18 cellular contexts compared by ENCODE assay signal in the genomic region with DNA sequence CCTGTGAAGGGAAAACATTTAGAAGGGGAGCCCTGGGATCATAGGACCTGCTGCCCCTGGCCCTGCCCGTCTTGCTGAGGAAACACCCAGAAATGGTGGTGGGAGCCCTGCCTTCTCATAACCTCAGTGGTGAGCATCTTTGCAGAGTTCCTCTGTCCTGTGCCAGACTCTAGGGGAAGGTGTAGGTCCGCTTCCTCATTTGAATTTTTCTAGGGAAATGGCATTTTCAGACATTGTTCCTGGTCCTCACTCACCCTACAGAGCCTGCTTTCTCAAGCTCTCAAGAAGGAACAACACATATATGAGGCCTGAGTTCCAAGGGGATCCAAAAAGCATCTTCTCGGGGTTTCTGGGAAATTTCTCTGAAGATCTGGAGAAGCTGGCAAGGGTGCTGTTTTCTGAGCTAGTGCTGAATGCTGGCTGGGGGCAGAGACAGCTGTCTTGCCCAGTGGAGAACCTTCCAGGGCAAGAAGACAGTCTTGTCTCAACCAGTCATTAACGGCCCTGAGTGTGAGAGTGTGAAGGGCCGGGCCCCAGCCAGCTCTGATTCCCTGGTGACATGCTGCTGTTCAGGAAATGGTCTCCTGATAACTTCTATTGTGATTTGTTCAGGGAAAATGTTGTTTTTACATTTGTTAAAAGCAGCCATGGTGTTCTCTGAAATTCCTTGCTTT. TPM values are rescaled to one million over a fixed set of nuclear protein-coding genes. Genes with fewer than 3 reads are reported as not detected.
DNase-seq lines count a peak whose midpoint lies in the region; ATAC-seq, FAIRE-seq and TF ChIP-seq lines count a peak whose summit lies in the region.
"Had no signal": no experiment of that assay in that cellular context is flagged by ENCODE, and none has a peak within 500 bp of the region (broad histone marks: within the 10 kb centered on the region; RNA-seq: fewer than 3 reads in every experiment).

No MANE protein-coding gene starts in this region.

- no peak overlapping the region for H3K4me3 ChIP-seq in liver (ENCODE audit: low read depth in 1 of 3, low read length in 3 of 3)
- no peak overlapping the region for H3K4me3 ChIP-seq in HepG2 (replicated peaks in 1 of 3; ENCODE audit: insufficient read depth in 1 of 3, low read depth in 2 of 3, low read length in 3 of 3)
- no peak overlapping the region for H3K4me3 ChIP-seq in endodermal cell (ENCODE audit: low read length)
- no peak overlapping the region for H3K4me3 ChIP-seq in muscle layer of colon (ENCODE audit: low read depth in 1 of 2, low read length in 2 of 2)
- H3K4me3 ChIP-seq: lower lobe of right lung had no signal

- no peak overlapping the region for H2AFZ ChIP-seq in HepG2 (ENCODE audit: low read length)

- WGBS in liver: 62% methylated on average over 5 of the region's 5 CpGs
- WGBS in HepG2 (ENCODE audit: low lambda C conversion rate): 7% methylated on average over 3 of the region's 5 CpGs
- 62 to 79% methylated on average over 4 to 5 of the region's 5 CpGs for WGBS in endodermal cell (ENCODE audit: insufficient coverage in 1 of 2, insufficient read length in 1 of 2), 2 experiments

- no peak for TF ChIP-seq RAD21 in liver (IDR thresholded peaks at IDR 0.05)
- TF ChIP-seq RAD21 in HepG2 (CRISPR knock-in tag; IDR thresholded peaks at IDR 0.05): no peak

- H3K4me1 ChIP-seq in liver (ENCODE audit: control insufficient read depth in 4 of 4, insufficient read depth in 4 of 4, low read length in 3 of 4) (peaks cover 0 to 7% (median 0%) of the 10 kb centered on the region in 4 donors), HepG2 (ENCODE audit: insufficient read depth, low read length) (no peaks in the 10 kb centered on the region), endodermal cell (ENCODE audit: control insufficient read depth, insufficient read depth, low read length) (peaks cover 15% of the 10 kb centered on the region), muscle layer of colon (ENCODE audit: insufficient read depth, low read length) (peaks cover 62% of the 10 kb centered on the region)

- no peak overlapping the region for H3K27ac Mint-ChIP-seq in endodermal cell
- H3K27ac Mint-ChIP-seq: activated naive CD8-positive, alpha-beta T cell treated with anti-CD3 and anti-CD28 coated beads for 36 hours; T-helper 1 cell treated with Interleukin-12 subunit alpha and Interleukin-12 subunit beta and Interleukin-4 antibody, amounts not matched to agents 30 μg/mL and 1 μg/mL, for 36 hours had no signal

- peaks cover 8% of the 10 kb centered on the region for H3K36me3 Mint-ChIP-seq in endodermal cell (ENCODE audit: low read depth)
- H3K36me3 Mint-ChIP-seq: activated naive CD8-positive, alpha-beta T cell treated with anti-CD3 and anti-CD28 coated beads for 36 hours had no signal

- H3K36me3 ChIP-seq in liver (ENCODE audit: control insufficient read depth in 4 of 4, insufficient read depth in 3 of 4, low read depth in 1 of 4, low read length in 3 of 4) (no peaks in the 10 kb centered on the region), HepG2 (replicated peaks in 1 of 2; ENCODE audit: control insufficient read depth in 1 of 2, insufficient read depth in 2 of 2, low read length in 2 of 2) (no peaks in the 10 kb centered on the region), endodermal cell (ENCODE audit: control insufficient read depth, insufficient read depth, low read length) (no peaks in the 10 kb centered on the region), muscle layer of colon (ENCODE audit: insufficient read depth, low read length) (no peaks in the 10 kb centered on the region)
- H3K36me3 ChIP-seq: lower lobe of right lung had no signal

- no peak for TF ChIP-seq POLR2A in HepG2 (IDR thresholded peaks at IDR 0.05; ENCODE audit: insufficient read depth in 1 of 2, low read depth in 2 of 2, low read length in 2 of 2)

- peaks cover 47% of the 10 kb centered on the region for H3K4me1 Mint-ChIP-seq in endodermal cell
- H3K4me1 Mint-ChIP-seq: activated naive CD8-positive, alpha-beta T cell treated with anti-CD3 and anti-CD28 coated beads for 36 hours had no signal

- no TSS peak for BruUV-seq in HepG2 (replicated peaks; lab: Mats Ljungman, UMichigan)

- no peaks in the 10 kb centered on the region for H3K9me3 ChIP-seq in liver (ENCODE audit: control insufficient read depth in 4 of 4, low read length in 3 of 4)
- H3K9me3 ChIP-seq in HepG2 (ENCODE audit: low read length): no peaks in the 10 kb centered on the region
- H3K9me3 ChIP-seq in endodermal cell (ENCODE audit: control insufficient read depth, low read length): peaks cover under 1% of the 10 kb centered on the region
- no peaks in the 10 kb centered on the region for H3K9me3 ChIP-seq in muscle layer of colon (ENCODE audit: low read length)
- H3K9me3 ChIP-seq: lower lobe of right lung had no signal

- CTCF ChIA-PET in HepG2 (lab: Yijun Ruan, JAX; ENCODE audit: low intra/inter-chr PET ratio, low total read pairs): no interaction called here

- intact Hi-C loops in HepG2 (cut with micrococcal nuclease; ENCODE audit: unreplicated experiment): loop anchor here (5.0 kb wide), 1 partner anchor 1640 kb away; no protein-coding TSS in a partner anchor

- no peak overlapping the region for H3K4me2 ChIP-seq in HepG2 (ENCODE audit: low read depth, low read length)

- H3K79me2 ChIP-seq in HepG2 (ENCODE audit: insufficient read depth, low read length): no peaks in the 10 kb centered on the region

- no peak overlapping the region for H3K9ac ChIP-seq in liver (ENCODE audit: low read depth in 1 of 2, low read length in 2 of 2)
- no peak overlapping the region for H3K9ac ChIP-seq in HepG2 (ENCODE audit: insufficient read depth, low read depth, low read length)
- H3K9ac ChIP-seq in endodermal cell (ENCODE audit: extremely low read depth, low read length, poor library complexity, severe bottlenecking): no peak overlapping the region
- no peak overlapping the region for H3K9ac ChIP-seq in muscle layer of colon (ENCODE audit: low read length)

- H3K27me3 Mint-ChIP-seq in endodermal cell (ENCODE audit: insufficient read depth): peaks cover 7% of the 10 kb centered on the region

- TF ChIP-seq CTCF in liver (IDR thresholded peaks at IDR 0.05; ENCODE audit: low read depth, low read length, missing input control) (no peak), HepG2 (CRISPR knock-in tag; IDR thresholded peaks at IDR 0.05) (no peak), endodermal cell (conservative IDR thresholded peaks at IDR 0.05) (no peak)

- H3K27ac ChIP-seq in liver (ENCODE audit: low read depth in 1 of 2, low read length in 2 of 2): peak overlapping the region; percentile 14 to 48
- no peak overlapping the region for H3K27ac ChIP-seq in HepG2 (ENCODE audit: extremely low read length, insufficient read depth, low read length)
- no peak overlapping the region for H3K27ac ChIP-seq in endodermal cell (ENCODE audit: low read depth, low read length)
- H3K27ac ChIP-seq in muscle layer of colon (ENCODE audit: low read depth, low read length): peak overlapping the region; percentile 73
- H3K27ac ChIP-seq: lower lobe of right lung had no signal

- H4K20me1 ChIP-seq in HepG2 (ENCODE audit: insufficient read depth, low read length): no peaks in the 10 kb centered on the region

- POLR2A ChIA-PET in HepG2 (lab: Yijun Ruan, JAX): no interaction called here

- ATAC-seq in HepG2: no peak
- no peak for ATAC-seq in GM19324 (IDR thresholded peaks at IDR 0.05; ENCODE audit: low FRiP score, unreplicated experiment)
- ATAC-seq: HCT116, lower lobe of right lung had no signal

- DNase-seq in HepG2 (ENCODE audit: low spot score): no peak
- DNase-seq in endodermal cell: peak; percentile 79
- no peak for DNase-seq in NCI-H510A (lab: John Stamatoyannopoulos, UW)
- DNase-seq in activated naive CD4-positive, alpha-beta T cell treated with Interleukin-2 at 50 U/mL for 16 hours: no peak
- DNase-seq in nucleus accumbens (lab: John Stamatoyannopoulos, UW): no peak
- DNase-seq: activated CD8-positive, alpha-beta memory T cell treated with anti-CD3 and anti-CD28 coated beads for 24 hours; activated naive CD8-positive, alpha-beta T cell treated with anti-CD3 and anti-CD28 coated beads for 36 hours; DND-41; effector CD4-positive, alpha-beta T cell; lower lobe of right lung; NCI-H1417 treated with DMSO at 0.1 percent for 48 hours; NCI-H82; trophoblast cell had no signal

- TF ChIP-seq EP300 in HepG2 (IDR thresholded peaks at IDR 0.05; ENCODE audit: low read depth in 2 of 2, low read length in 2 of 2) (no peak), HepG2 (CRISPR knock-in tag; IDR thresholded peaks at IDR 0.05; ENCODE audit: borderline replicate concordance) (no peak)

- no peaks in the 10 kb centered on the region for H3K9me3 Mint-ChIP-seq in endodermal cell
- H3K9me3 Mint-ChIP-seq: activated naive CD8-positive, alpha-beta T cell treated with anti-CD3 and anti-CD28 coated beads for 36 hours; T-helper 1 cell treated with Interleukin-12 subunit alpha and Interleukin-12 subunit beta and Interleukin-4 antibody, amounts not matched to agents 30 μg/mL and 1 μg/mL, for 36 hours had no signal

- no peak overlapping the region for H3K4me3 Mint-ChIP-seq in endodermal cell
- H3K4me3 Mint-ChIP-seq: activated naive CD8-positive, alpha-beta T cell treated with anti-CD3 and anti-CD28 coated beads for 36 hours; T-helper 1 cell treated with Interleukin-12 subunit alpha and Interleukin-12 subunit beta and Interleukin-4 antibody, amounts not matched to agents 30 μg/mL and 1 μg/mL, for 36 hours had no signal

- H3K27me3 ChIP-seq in liver (ENCODE audit: control insufficient read depth in 4 of 4, insufficient read depth in 4 of 4, low read length in 3 of 4) (no peaks in the 10 kb centered on the region), HepG2 (ENCODE audit: control insufficient read depth in 1 of 2, insufficient read depth in 2 of 2, low read length in 2 of 2) (peaks cover 3 to 56% of the 10 kb centered on the region in 2 experiments; a peak in 3 of 5 replicates), endodermal cell (ENCODE audit: control insufficient read depth, insufficient read depth, low read length, poor library complexity, severe bottlenecking) (no peaks in the 10 kb centered on the region), muscle layer of colon (ENCODE audit: control insufficient read depth in 1 of 2, insufficient read depth in 2 of 2, low read length in 2 of 2) (no peaks in the 10 kb centered on the region)

- in situ Hi-C loops in HepG2 (cut with HindIII; ENCODE audit: extremely low pct_ligation_motif_present, low pct_unique_long_range_greater_than_20kb): no loop called here

- FAIRE-seq in HepG2 (lab: Jason Lieb, UNC): no peak

RNA-seq across cellular contexts. Expression of a gene that starts 5.6 kb away (rescaled TPM):
- total RNA-seq in liver (10 to 100 TPM; 17.7 to 29.2 TPM), HepG2 (2016; rRNA removed; fragmentation: Illumina TruSeq; extraction: Trizol) (0.02 and 0.08 TPM in 2 replicates), endodermal cell (10 to 100 TPM; 85.8 to 90.7 TPM)
- polyA plus RNA-seq in liver (1 to 10 TPM; 2.4 to 9.0 TPM), HepG2 (2011; rRNA removed) (0.01 and 0.09 TPM in 2 replicates)
- total RNA-seq in HepG2 (2016; cell fraction: cytosol; rRNA removed; fragmentation: Illumina TruSeq; extraction: Trizol; ENCODE audit: low read depth): 0.10 TPM in 1 of 2 replicates, not detected in the other
- 0.06 and 0.12 TPM in 2 replicates for total RNA-seq in HepG2 (2016; cell fraction: insoluble cytoplasmic fraction; rRNA removed; fragmentation: Illumina TruSeq; extraction: Trizol)
- total RNA-seq in HepG2 (2016; cell fraction: membrane; rRNA removed; fragmentation: Illumina TruSeq; extraction: Trizol): not detected in 2 replicates
- total RNA-seq in HepG2 (2016; cell fraction: nucleus; rRNA removed; fragmentation: Illumina TruSeq; extraction: Trizol): 0.19 TPM in 1 of 2 replicates, not detected in the other
- polyA plus RNA-seq in HepG2 (2011; cell fraction: cytosol; rRNA removed): 0.03 TPM in 1 of 2 replicates, not detected in the other
- polyA plus RNA-seq in HepG2 (2011; cell fraction: nucleus; rRNA removed): 0.06 and 0.14 TPM in 2 replicates
- 0.09 and 0.17 TPM in 2 replicates for polyA plus RNA-seq in HepG2 (2012)
- polyA plus RNA-seq in HepG2 (2016; cell fraction: cytosol; fragmentation: Illumina TruSeq; extraction: Trizol; ENCODE audit: low read depth): not detected in 2 replicates
- not detected in 2 replicates for polyA plus RNA-seq in HepG2 (2016; cell fraction: insoluble cytoplasmic fraction; fragmentation: Illumina TruSeq; extraction: Trizol; ENCODE audit: low read depth)
- not detected in 2 replicates for polyA plus RNA-seq in HepG2 (2016; cell fraction: membrane; fragmentation: Illumina TruSeq; extraction: Trizol; ENCODE audit: low read depth)
- 0.56 TPM in 1 of 2 replicates, not detected in the other for polyA plus RNA-seq in HepG2 (2016; cell fraction: nucleus; fragmentation: Illumina TruSeq; extraction: Trizol; ENCODE audit: insufficient read depth, low read depth)
- polyA minus RNA-seq in HepG2 (2011; rRNA and poly(A)+ RNA removed; ENCODE audit: low replicate concordance): 0.07 and 0.14 TPM in 2 replicates
- not detected in 2 replicates for polyA minus RNA-seq in HepG2 (2011; cell fraction: cytosol; rRNA and poly(A)+ RNA removed)
- 0.25 and 0.39 TPM in 2 replicates for polyA minus RNA-seq in HepG2 (2011; cell fraction: nucleus; rRNA and poly(A)+ RNA removed)
- 5.6 TPM for polyA plus RNA-seq in endodermal cell (2013, experiment 1 of 2)
- polyA plus RNA-seq in endodermal cell (2013, experiment 2 of 2): 8.2 TPM

Comparison
In these comparisons a context has a peak if more than half of its experiments do, and no peak if none do; other contexts are left out.
1. H3K27ac ChIP-seq: peak in liver (2 of 2) and muscle layer of colon (single experiment); none in HepG2 (single experiment) and endodermal cell (single experiment).
2. RNA of a gene that starts 5.6 kb away (total RNA-seq): 85.8 to 90.7 TPM in endodermal cell and 17.7 to 29.2 TPM in liver; 0.02 to 0.19 TPM in HepG2; every median in the first group is over 10 times any median in the second.